1 cellular context compared by ENCODE assay signal in genomic region chr1:156134716-156135435, GRCh38.
TF ChIP-seq lines count a peak whose summit lies in the region.

No MANE protein-coding gene starts in this region.

TF ChIP-seq in SK-N-SH treated with all-trans-retinoic acid at 6 μM for 48 hours, 23 proteins besides CTCF, POLR2A, EP300 and RAD21 (continued from another document):
- TF ChIP-seq POU6F1 (CRISPR knock-in tag; IDR thresholded peaks at IDR 0.05; ENCODE audit: borderline replicate concordance, low read depth) (no peak), GLIS3 (CRISPR knock-in tag; IDR thresholded peaks at IDR 0.05) (no peak), TCF4 (CRISPR knock-in tag; IDR thresholded peaks at IDR 0.05; ENCODE audit: borderline replicate concordance) (no peak), SNAI2 (CRISPR knock-in tag; IDR thresholded peaks at IDR 0.05) (no peak), RARB (CRISPR knock-in tag; IDR thresholded peaks at IDR 0.05) (no peak)
